8 cellular contexts compared by ENCODE assay signal in the genomic region with DNA sequence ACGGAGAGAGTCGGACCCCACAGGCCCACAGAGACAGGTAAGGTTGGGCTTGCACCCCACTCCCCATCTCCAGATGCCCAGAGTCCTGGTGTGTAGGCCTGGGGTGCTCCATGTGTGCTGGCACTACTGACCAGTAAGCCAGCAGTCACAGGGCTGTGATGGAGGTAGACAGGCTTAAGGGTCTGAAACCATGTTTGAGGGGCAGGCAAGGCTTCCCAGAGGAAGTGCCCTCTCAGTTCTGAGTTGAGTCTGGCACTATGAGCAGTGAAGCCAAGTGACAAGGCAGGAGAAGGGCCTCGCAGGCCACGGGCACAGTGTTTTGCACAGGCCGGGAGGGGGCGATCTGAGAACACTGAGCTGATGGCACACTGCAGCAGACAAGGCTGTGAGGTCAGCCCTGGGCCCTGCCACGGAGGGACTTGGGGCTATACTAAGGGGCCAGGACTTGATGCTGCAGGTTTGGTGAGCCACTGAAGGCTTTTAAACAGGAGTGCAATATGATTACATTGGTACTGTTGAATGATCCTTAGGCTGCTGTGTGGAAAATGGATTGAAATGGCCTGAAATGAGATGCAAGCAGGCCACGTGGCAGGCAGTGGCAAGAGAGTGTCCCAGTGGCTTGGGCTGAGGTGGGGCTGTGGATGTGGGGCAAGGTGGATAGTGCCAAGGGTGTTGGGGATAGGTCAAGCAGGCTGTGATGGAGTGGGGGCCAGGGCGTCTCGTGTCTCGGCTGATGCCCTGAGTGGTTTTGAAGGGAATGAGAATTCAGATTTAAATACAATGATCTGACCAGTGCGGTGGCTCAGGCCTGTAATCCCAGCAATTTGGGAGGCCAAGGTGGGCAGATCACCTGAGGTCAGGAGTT. TPM values are rescaled to one million over a fixed set of nuclear protein-coding genes. Genes with fewer than 3 reads are reported as not detected.
DNase-seq lines count a peak whose midpoint lies in the region; ATAC-seq lines count a peak whose summit lies in the region.

No MANE protein-coding gene starts in this region.

- in situ Hi-C loops in ACHN (cut with HindIII; ENCODE audit: low pct_ligation_motif_present, low pct_unique_long_range_greater_than_20kb, low sequenced_read_pairs), result no loop called here

- H3K9me3 ChIP-seq in SJSA1 (replicated peaks), result no peaks in the 10 kb centered on the region

- peak; percentile 76 for ATAC-seq in GM18868 (IDR thresholded peaks at IDR 0.05; ENCODE audit: unreplicated experiment)

- H3K27me3 ChIP-seq in SJSA1 (replicated peaks), result 0 out of 2 replicates have a peak, but pooled peaks cover 3% of the 10 kb centered on the region

- H3K27ac ChIP-seq in SJSA1, result no peak overlapping the region

- no peak overlapping the region for H3K4me3 ChIP-seq in SJSA1

- peak; percentile 62 for DNase-seq in ACHN
- peak; percentile 90 for DNase-seq in HPDE6-E6E7 (ENCODE audit: extremely low spot score)
- peak; percentile 49 to 75 for DNase-seq in SJSA1 (ENCODE audit: low read depth in 1 of 2, low spot score in 2 of 2)
- DNase-seq in activated gamma-delta T cell treated with anti-CD3 and anti-CD28 coated beads, Interleukin-2, amount 50 U/mL, for 16 hours (ENCODE audit: low read depth), result peak; percentile 59
- DNase-seq in globus pallidus (ENCODE audit: low spot score), result peak; percentile 42
- peak; percentile 43 for DNase-seq in pons (ENCODE audit: low spot score)
- DNase-seq in ureter (ENCODE audit: low spot score), result peak; percentile 83

- peaks cover 2% of the 10 kb centered on the region for H3K4me1 ChIP-seq in SJSA1 (replicated peaks)

- no peaks in the 10 kb centered on the region for H3K36me3 ChIP-seq in SJSA1

RNA-seq across cellular contexts. Expression of a gene that starts 20.3 kb away (rescaled TPM):
- not detected in 2 replicates for total RNA-seq in SJSA1 (2014; rRNA removed; shearing (Covaris generic))
- not detected for total RNA-seq in ureter

RNA-seq across cellular contexts. Expression of a gene that starts 34.3 kb away (rescaled TPM):
- 35.7 and 71.5 TPM in 2 replicates for total RNA-seq in SJSA1 (2014; rRNA removed; shearing (Covaris generic))
- 42.8 TPM for total RNA-seq in ureter

RNA-seq across cellular contexts. Expression of a gene that starts 34.5 kb away (rescaled TPM):
- total RNA-seq in SJSA1 (2014; rRNA removed; shearing (Covaris generic)), result not detected in 2 replicates
- total RNA-seq in ureter, result not detected

RNA-seq across cellular contexts. Expression of a gene that starts 45.1 kb away (rescaled TPM):
- not detected in 2 replicates for total RNA-seq in SJSA1 (2014; rRNA removed; shearing (Covaris generic))
- total RNA-seq in ureter, result 1.5 TPM
